Comparison of ENCODE assay signal across 1 cellular context in the genomic region with DNA sequence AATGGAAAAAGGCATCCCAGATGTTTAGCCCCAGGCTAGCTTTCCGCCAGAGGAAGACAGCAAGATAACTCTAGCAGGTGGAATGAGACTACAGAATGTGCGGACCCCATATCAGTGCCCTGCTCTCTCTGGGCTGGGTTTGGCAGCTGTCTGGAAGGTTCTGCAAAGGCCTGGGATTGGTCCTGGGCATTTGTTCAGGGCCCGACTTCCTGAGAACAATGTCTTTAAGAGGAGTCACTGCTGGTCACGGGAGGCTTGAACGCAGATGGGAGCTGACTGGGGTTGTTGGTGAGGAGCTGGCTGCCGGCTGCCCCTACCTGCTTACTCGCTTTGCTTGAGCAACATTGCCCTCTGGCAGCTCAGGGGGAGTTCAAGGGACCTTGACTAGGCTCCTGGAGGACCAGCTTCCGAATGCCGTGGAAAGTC.
TF ChIP-seq lines count a peak whose summit lies in the region.

No MANE protein-coding gene starts in this region.

TF ChIP-seq in IMR-90, 13 proteins besides CTCF, POLR2A, EP300 and RAD21:
- peak; percentile 42; the same call in 1 of the 2 replicates for TF ChIP-seq CEBPB (IDR thresholded peaks at IDR 0.05; ENCODE audit: low read depth, low read length)
- TF ChIP-seq, protein P1, sequence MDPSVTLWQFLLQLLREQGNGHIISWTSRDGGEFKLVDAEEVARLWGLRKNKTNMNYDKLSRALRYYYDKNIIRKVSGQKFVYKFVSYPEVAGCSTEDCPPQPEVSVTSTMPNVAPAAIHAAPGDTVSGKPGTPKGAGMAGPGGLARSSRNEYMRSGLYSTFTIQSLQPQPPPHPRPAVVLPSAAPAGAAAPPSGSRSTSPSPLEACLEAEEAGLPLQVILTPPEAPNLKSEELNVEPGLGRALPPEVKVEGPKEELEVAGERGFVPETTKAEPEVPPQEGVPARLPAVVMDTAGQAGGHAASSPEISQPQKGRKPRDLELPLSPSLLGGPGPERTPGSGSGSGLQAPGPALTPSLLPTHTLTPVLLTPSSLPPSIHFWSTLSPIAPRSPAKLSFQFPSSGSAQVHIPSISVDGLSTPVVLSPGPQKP (IDR thresholded peaks at IDR 0.05; ENCODE audit: borderline replicate concordance, low read depth, low read length): no peak
